In genomic region chr5:170681013-170681433, GRCh38 we compare ENCODE assay signal across 8 cellular contexts.
DNase-seq lines count a peak whose midpoint lies in the region; ATAC-seq and TF ChIP-seq lines count a peak whose summit lies in the region.

No MANE protein-coding gene starts in this region.

- no peak for DNase-seq in AG04449 (ENCODE audit: low read depth, low spot score)
- DNase-seq in activated naive CD4-positive, alpha-beta T cell treated with anti-CD3 and anti-CD28 coated beads for 36 hours: peak; percentile 78
- DNase-seq in iPS-NIHi11 (ENCODE audit: low spot score): peak; percentile 87
- DNase-seq in stimulated activated CD8-positive, alpha-beta memory T cell treated with anti-CD3 and anti-CD28 coated beads, Interleukin-15, amount 100 ng/mL, for 48 hours (ENCODE audit: low read depth in 2 of 2): peak; percentile 31 to 35
- DNase-seq in NCI-H2029 treated with DMSO at 0.1 percent for 48 hours (lab: John Stamatoyannopoulos, UW): no peak

- ATAC-seq in GM19372 (IDR thresholded peaks at IDR 0.05; ENCODE audit: low read depth, unreplicated experiment): peak; percentile 68
- no peak for ATAC-seq in GM19397 (IDR thresholded peaks at IDR 0.05; ENCODE audit: unreplicated experiment)

- no peaks in the 10 kb centered on the region for H3K9me3 Mint-ChIP-seq in activated naive CD4-positive, alpha-beta T cell treated with anti-CD3 and anti-CD28 coated beads for 36 hours

- H3K36me3 ChIP-seq in HUES64 (ENCODE audit: insufficient read depth, low read length): no peaks in the 10 kb centered on the region

- H3K27ac ChIP-seq in HUES64 (ENCODE audit: low read depth, low read length): no peak overlapping the region

- intact Hi-C loops in activated naive CD4-positive, alpha-beta T cell treated with anti-CD3 and anti-CD28 coated beads for 36 hours (cut with micrococcal nuclease): no loop called here

- H3K4me1 Mint-ChIP-seq in activated naive CD4-positive, alpha-beta T cell treated with anti-CD3 and anti-CD28 coated beads for 36 hours (ENCODE audit: low read depth): peaks cover 8% of the 10 kb centered on the region

- H3K27me3 ChIP-seq in HUES64 (ENCODE audit: insufficient read depth, low read length): peaks cover 56% of the 10 kb centered on the region

- peaks cover 46% of the 10 kb centered on the region for H3K27me3 Mint-ChIP-seq in activated naive CD4-positive, alpha-beta T cell treated with anti-CD3 and anti-CD28 coated beads for 36 hours (ENCODE audit: low read depth)

- H3K27ac Mint-ChIP-seq in activated naive CD4-positive, alpha-beta T cell treated with anti-CD3 and anti-CD28 coated beads for 36 hours: no peak overlapping the region

- H3K36me3 Mint-ChIP-seq in activated naive CD4-positive, alpha-beta T cell treated with anti-CD3 and anti-CD28 coated beads for 36 hours (ENCODE audit: low read depth): no peaks in the 10 kb centered on the region

- 3% methylated on average over 28 of the region's 28 CpGs for WGBS in HUES64

- TF ChIP-seq CTCF in AG04449 (IDR thresholded peaks at IDR 0.05; ENCODE audit: insufficient read depth, low read length, missing control alignments): no peak

- H3K4me3 Mint-ChIP-seq in activated naive CD4-positive, alpha-beta T cell treated with anti-CD3 and anti-CD28 coated beads for 36 hours: no peak overlapping the region

- POLR2A ChIA-PET in AG04449 (lab: Yijun Ruan, JAX): no interaction called here

- no peaks in the 10 kb centered on the region; the same call in 1 of the 2 replicates for H3K4me1 ChIP-seq in HUES64 (ENCODE audit: insufficient read depth, low read length)

- CTCF ChIA-PET in AG04449 (lab: Yijun Ruan, JAX): no interaction called here
- CTCF ChIA-PET in activated naive CD4-positive, alpha-beta T cell treated with anti-CD3 and anti-CD28 coated beads for 36 hours (lab: Charles Lee): no interaction called here

- H3K4me3 ChIP-seq in AG04449 (ENCODE audit: low read depth, low read length): peak overlapping the region; percentile 3; the same call in 1 of the 2 replicates
- peak overlapping the region; percentile 59 for H3K4me3 ChIP-seq in HUES64 (ENCODE audit: low read length)

- no peak overlapping the region for H3K9ac ChIP-seq in HUES64 (ENCODE audit: low read depth, low read length)

- no peaks in the 10 kb centered on the region for H3K9me3 ChIP-seq in HUES64 (ENCODE audit: insufficient read depth, low read depth, low read length)

Comparison
In these comparisons a context has a peak if more than half of its experiments do, and no peak if none do; other contexts are left out.
1. DNase-seq: peak in activated naive CD4-positive, alpha-beta T cell treated with anti-CD3 and anti-CD28 coated beads for 36 hours (single experiment), iPS-NIHi11 (single experiment) and stimulated activated CD8-positive, alpha-beta memory T cell treated with anti-CD3 and anti-CD28 coated beads, Interleukin-15, amount 100 ng/mL, for 48 hours (2 of 2); none in AG04449 (single experiment) and NCI-H2029 treated with DMSO at 0.1 percent for 48 hours (single experiment).